ENCODE assay signal across 19 cellular contexts in the genomic region with DNA sequence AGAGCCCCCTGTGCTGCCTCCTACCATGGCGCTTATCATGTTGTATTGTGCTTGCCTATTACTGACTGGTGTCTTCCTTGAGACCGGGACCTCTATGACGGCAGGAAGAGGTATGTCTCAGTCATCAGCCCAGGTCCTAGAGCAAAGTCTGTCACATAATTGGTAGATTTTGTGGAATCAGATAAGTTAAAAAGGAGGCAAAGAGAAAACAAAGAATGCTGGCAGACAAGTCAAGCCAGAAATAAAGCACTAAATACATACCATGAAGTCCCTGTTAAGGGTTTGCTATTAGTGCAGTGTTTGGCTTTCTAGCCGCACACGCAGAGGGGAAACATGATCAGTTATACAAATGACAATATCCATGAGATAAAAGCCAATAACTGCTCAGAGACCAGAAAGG. TPM values are rescaled to one million over a fixed set of nuclear protein-coding genes. Genes with fewer than 3 reads are reported as not detected.
DNase-seq lines count a peak whose midpoint lies in the region; ATAC-seq lines count a peak whose summit lies in the region.
"Had no signal": no experiment of that assay in that cellular context is flagged by ENCODE, and none has a peak within 500 bp of the region (broad histone marks: within the 10 kb centered on the region; RNA-seq: fewer than 3 reads in every experiment).

No MANE protein-coding gene starts in this region.

- H3K79me2 ChIP-seq in trophoblast cell (ENCODE audit: control insufficient read depth, insufficient read depth, low read length, poor library complexity), result peaks cover 2% of the 10 kb centered on the region

- no peak overlapping the region for H4K12ac ChIP-seq in trophoblast cell (ENCODE audit: low read depth, low read length)

- no peak overlapping the region for H3K4me3 Mint-ChIP-seq in stimulated activated naive CD8-positive, alpha-beta T cell treated with anti-CD3 and anti-CD28 coated beads, Interleukin-15, Interleukin-2, amounts not matched to agents 100 ng/mL and 50 ng/mL, for 24 hours
- H3K4me3 Mint-ChIP-seq in stimulated activated naive CD8-positive, alpha-beta T cell treated with anti-CD3 and anti-CD28 coated beads, Interleukin-15, amount 100 ng/mL, for 72 hours, result no peak overlapping the region
- H3K4me3 Mint-ChIP-seq in activated naive CD8-positive, alpha-beta T cell treated with anti-CD3 and anti-CD28 coated beads, Interleukin-2, amount 50 U/mL, for 24 hours, result no peak overlapping the region
- H3K4me3 Mint-ChIP-seq: CD14-positive monocyte had no signal

- no peak overlapping the region for H3K9ac ChIP-seq in trophoblast cell (ENCODE audit: low read length)
- H3K9ac ChIP-seq: GM23248 had no signal

- no peak overlapping the region for H3K18ac ChIP-seq in trophoblast cell (ENCODE audit: low read length)

- H4K8ac ChIP-seq in trophoblast cell (ENCODE audit: low read depth, low read length), result no peak overlapping the region

- H3K4me1 ChIP-seq in trophoblast cell (ENCODE audit: control insufficient read depth in 1 of 2, insufficient read depth in 2 of 2, low read length in 2 of 2), result peaks cover 10 to 25% of the 10 kb centered on the region in 2 experiments

- ATAC-seq in stimulated activated naive CD8-positive, alpha-beta T cell treated with anti-CD3 and anti-CD28 coated beads, Interleukin-15, amount 100 ng/mL, for 72 hours, result no peak
- ATAC-seq in activated naive CD8-positive, alpha-beta T cell treated with anti-CD3 and anti-CD28 coated beads, Interleukin-2, amount 50 U/mL, for 24 hours, result no peak
- no peak for ATAC-seq in GM19395 (IDR thresholded peaks at IDR 0.05; ENCODE audit: unreplicated experiment)
- ATAC-seq in HG03175 (IDR thresholded peaks at IDR 0.05; ENCODE audit: unreplicated experiment), result no peak

- H3K9me3 ChIP-seq in trophoblast cell (ENCODE audit: insufficient read depth, low read depth, low read length), result no peaks in the 10 kb centered on the region
- H3K9me3 ChIP-seq: HAP-1 had no signal

- H2AFZ ChIP-seq in trophoblast cell (ENCODE audit: insufficient read depth, low read length, poor library complexity), result no peak overlapping the region
- H2AFZ ChIP-seq: GM23248, PC-9 had no signal

- H3K23ac ChIP-seq in trophoblast cell (ENCODE audit: low read length), result no peak overlapping the region

- no peaks in the 10 kb centered on the region for H3K9me3 Mint-ChIP-seq in stimulated activated naive CD8-positive, alpha-beta T cell treated with anti-CD3 and anti-CD28 coated beads, Interleukin-15, Interleukin-2, amounts not matched to agents 100 ng/mL and 50 ng/mL, for 24 hours
- H3K9me3 Mint-ChIP-seq in stimulated activated naive CD8-positive, alpha-beta T cell treated with anti-CD3 and anti-CD28 coated beads, Interleukin-15, amount 100 ng/mL, for 72 hours, result no peaks in the 10 kb centered on the region
- H3K9me3 Mint-ChIP-seq in activated naive CD8-positive, alpha-beta T cell treated with anti-CD3 and anti-CD28 coated beads, Interleukin-2, amount 50 U/mL, for 24 hours, result no peaks in the 10 kb centered on the region
- H3K9me3 Mint-ChIP-seq: CD14-positive monocyte had no signal

- H3K4me3 ChIP-seq in trophoblast cell (ENCODE audit: low read depth, low read length), result no peak overlapping the region
- H3K4me3 ChIP-seq: GM23248, HAP-1, PC-9 had no signal

- no peak overlapping the region for H3K4ac ChIP-seq in trophoblast cell (ENCODE audit: low read depth, low read length)

- H3K27ac ChIP-seq in trophoblast cell (ENCODE audit: low read depth, low read length), result peak overlapping the region; percentile 42
- H3K27ac ChIP-seq: GM23248, PC-9 had no signal

- H3K36me3 Mint-ChIP-seq in stimulated activated naive CD8-positive, alpha-beta T cell treated with anti-CD3 and anti-CD28 coated beads, Interleukin-15, Interleukin-2, amounts not matched to agents 100 ng/mL and 50 ng/mL, for 24 hours (ENCODE audit: low read depth), result peaks cover 98% of the 10 kb centered on the region
- peaks cover 92% of the 10 kb centered on the region for H3K36me3 Mint-ChIP-seq in activated naive CD8-positive, alpha-beta T cell treated with anti-CD3 and anti-CD28 coated beads, Interleukin-2, amount 50 U/mL, for 24 hours (ENCODE audit: low read depth)

- H3K14ac ChIP-seq in trophoblast cell (ENCODE audit: low read length), result no peak overlapping the region

- peaks cover 56% of the 10 kb centered on the region for H3K4me1 Mint-ChIP-seq in stimulated activated naive CD8-positive, alpha-beta T cell treated with anti-CD3 and anti-CD28 coated beads, Interleukin-15, Interleukin-2, amounts not matched to agents 100 ng/mL and 50 ng/mL, for 24 hours (ENCODE audit: low read depth)
- peaks cover 58% of the 10 kb centered on the region for H3K4me1 Mint-ChIP-seq in stimulated activated naive CD8-positive, alpha-beta T cell treated with anti-CD3 and anti-CD28 coated beads, Interleukin-15, amount 100 ng/mL, for 72 hours
- H3K4me1 Mint-ChIP-seq in activated naive CD8-positive, alpha-beta T cell treated with anti-CD3 and anti-CD28 coated beads, Interleukin-2, amount 50 U/mL, for 24 hours, result peaks cover 60% of the 10 kb centered on the region

- H3K27ac Mint-ChIP-seq in stimulated activated naive CD8-positive, alpha-beta T cell treated with anti-CD3 and anti-CD28 coated beads, Interleukin-15, Interleukin-2, amounts not matched to agents 100 ng/mL and 50 ng/mL, for 24 hours, result peak overlapping the region; percentile 66
- peak overlapping the region in 1 of 2 donors; percentile 82 for H3K27ac Mint-ChIP-seq in stimulated activated naive CD8-positive, alpha-beta T cell treated with anti-CD3 and anti-CD28 coated beads, Interleukin-15, amount 100 ng/mL, for 72 hours
- peak overlapping the region; percentile 28 for H3K27ac Mint-ChIP-seq in activated naive CD8-positive, alpha-beta T cell treated with anti-CD3 and anti-CD28 coated beads, Interleukin-2, amount 50 U/mL, for 24 hours

- DNase-seq in stimulated activated naive CD8-positive, alpha-beta T cell treated with anti-CD3 and anti-CD28 coated beads, Interleukin-15, amount 100 ng/mL, for 72 hours, result no peak
- DNase-seq in activated naive CD8-positive, alpha-beta T cell treated with anti-CD3 and anti-CD28 coated beads, Interleukin-2, amount 50 U/mL, for 24 hours, result no peak
- DNase-seq in trophoblast cell, result peak; percentile 83 to 97
- DNase-seq in D341Med (ENCODE audit: low spot score), result no peak
- DNase-seq: ACHN, AML-193, GF-D8, GM23248, NCI-H1105 treated with DMSO at 0.1 percent for 48 hours, NCI-H1694, NCI-H2081 treated with DMSO at 0.1 percent for 48 hours, NCI-H2227 treated with DMSO at 0.1 percent for 48 hours, NCI-H524 treated with DMSO at 0.1 percent for 48 hours, PC-9 had no signal

- H2AK5ac ChIP-seq in trophoblast cell (ENCODE audit: low read length), result no peak overlapping the region

- no peaks in the 10 kb centered on the region for H3K27me3 ChIP-seq in trophoblast cell (ENCODE audit: insufficient read depth, low read length)

- peaks cover 26 to 55% of the 10 kb centered on the region in 2 experiments for H3K36me3 ChIP-seq in trophoblast cell (ENCODE audit: control insufficient read depth in 1 of 2, insufficient read depth in 2 of 2, low read length in 2 of 2)

- no peak overlapping the region for H2BK12ac ChIP-seq in trophoblast cell (ENCODE audit: low read length)

- WGBS in trophoblast cell (ENCODE audit: extremely low coverage, insufficient coverage, insufficient read length), result no CpG with 5 or more reads among the region's 5 CpGs

- H3K79me1 ChIP-seq in trophoblast cell (ENCODE audit: low read length), result peaks cover 6% of the 10 kb centered on the region

- peak overlapping the region; percentile 54 for H2BK120ac ChIP-seq in trophoblast cell (ENCODE audit: insufficient read depth, low read length, poor library complexity)

- no peaks in the 10 kb centered on the region for H3K27me3 Mint-ChIP-seq in stimulated activated naive CD8-positive, alpha-beta T cell treated with anti-CD3 and anti-CD28 coated beads, Interleukin-15, Interleukin-2, amounts not matched to agents 100 ng/mL and 50 ng/mL, for 24 hours
- H3K27me3 Mint-ChIP-seq in stimulated activated naive CD8-positive, alpha-beta T cell treated with anti-CD3 and anti-CD28 coated beads, Interleukin-15, amount 100 ng/mL, for 72 hours, result no peaks in the 10 kb centered on the region
- H3K27me3 Mint-ChIP-seq in activated naive CD8-positive, alpha-beta T cell treated with anti-CD3 and anti-CD28 coated beads, Interleukin-2, amount 50 U/mL, for 24 hours, result no peaks in the 10 kb centered on the region

- H2BK5ac ChIP-seq in trophoblast cell (ENCODE audit: low read depth, low read length, poor library complexity), result peak overlapping the region; percentile 52

- peak overlapping the region; percentile 29 for H3K4me2 ChIP-seq in trophoblast cell (ENCODE audit: low read length)
- H3K4me2 ChIP-seq: PC-9 had no signal

- no peak overlapping the region for H4K91ac ChIP-seq in trophoblast cell (ENCODE audit: low read depth, low read length)

RNA-seq across cellular contexts. Expression of gene TOMM34, which starts 6.0 kb away (rescaled TPM):
- polyA plus RNA-seq in trophoblast cell (2013), result 40.4 and 42.2 TPM in 2 replicates

RNA-seq across cellular contexts. Expression of gene STK4, which starts 12.1 kb away (rescaled TPM):
- polyA plus RNA-seq in trophoblast cell (2013), result 13.2 and 14.0 TPM in 2 replicates

RNA-seq across cellular contexts. Expression of gene PABPC1L, which starts 44.3 kb away (rescaled TPM):
- polyA plus RNA-seq in trophoblast cell (2013), result 27.4 and 27.7 TPM in 2 replicates

Comparison
In these comparisons a context has a peak if more than half of its experiments do, and no peak if none do; other contexts are left out.
1. DNase-seq: peak in trophoblast cell (2 of 2); none in stimulated activated naive CD8-positive, alpha-beta T cell treated with anti-CD3 and anti-CD28 coated beads, Interleukin-15, amount 100 ng/mL, for 72 hours (0 of 2), activated naive CD8-positive, alpha-beta T cell treated with anti-CD3 and anti-CD28 coated beads, Interleukin-2, amount 50 U/mL, for 24 hours (single experiment) and D341Med (single experiment).